ENCODE assay signal across 14 cellular contexts in genomic region chr16:57527027-57527426, GRCh38.
"Had no signal": no experiment of that assay in that cellular context is flagged by ENCODE, and none has a peak within 500 bp of the region (broad histone marks: within the 10 kb centered on the region; RNA-seq: fewer than 3 reads in every experiment).

No MANE protein-coding gene starts in this region.

- DNase-seq: activated naive CD4-positive, alpha-beta T cell; cerebellar nuclear complex; erythroblast; kidney glomerular epithelial cell; mesenchymal stem cell; psoas muscle; stimulated activated CD4-positive, alpha-beta T cell treated with anti-CD3 and anti-CD28 coated beads, Interleukin-1b, Interleukin-23, amount 100 ng/mL, for 48 hours; stomach; SW 1271; testis had no signal

- H3K27ac Mint-ChIP-seq: dendritic cell treated with granulocyte-macrophage colony-stimulating factor and Interleukin-4, amounts not matched to agents 40 ng/mL and 50 ng/mL, for 4 days had no signal

- H3K9me3 Mint-ChIP-seq: dendritic cell treated with granulocyte-macrophage colony-stimulating factor and Interleukin-4, amounts not matched to agents 40 ng/mL and 50 ng/mL, for 4 days; nephron had no signal

- H3K9me3 ChIP-seq: breast epithelium, psoas muscle, right lobe of liver, stomach, testis had no signal

- H3K27ac ChIP-seq: breast epithelium, psoas muscle, right lobe of liver, stomach, testis had no signal

- H3K4me3 Mint-ChIP-seq: dendritic cell treated with granulocyte-macrophage colony-stimulating factor and Interleukin-4, amounts not matched to agents 40 ng/mL and 50 ng/mL, for 4 days had no signal

- H3K4me3 ChIP-seq: breast epithelium, psoas muscle, right lobe of liver, stomach, testis had no signal

- ATAC-seq: psoas muscle, right lobe of liver had no signal

- H3K36me3 ChIP-seq: breast epithelium, right lobe of liver had no signal

- H3K4me1 ChIP-seq: breast epithelium, psoas muscle had no signal

- H3K27me3 ChIP-seq: breast epithelium, right lobe of liver, testis had no signal
